ENCODE assay signal across 19 cellular contexts in the genomic region with DNA sequence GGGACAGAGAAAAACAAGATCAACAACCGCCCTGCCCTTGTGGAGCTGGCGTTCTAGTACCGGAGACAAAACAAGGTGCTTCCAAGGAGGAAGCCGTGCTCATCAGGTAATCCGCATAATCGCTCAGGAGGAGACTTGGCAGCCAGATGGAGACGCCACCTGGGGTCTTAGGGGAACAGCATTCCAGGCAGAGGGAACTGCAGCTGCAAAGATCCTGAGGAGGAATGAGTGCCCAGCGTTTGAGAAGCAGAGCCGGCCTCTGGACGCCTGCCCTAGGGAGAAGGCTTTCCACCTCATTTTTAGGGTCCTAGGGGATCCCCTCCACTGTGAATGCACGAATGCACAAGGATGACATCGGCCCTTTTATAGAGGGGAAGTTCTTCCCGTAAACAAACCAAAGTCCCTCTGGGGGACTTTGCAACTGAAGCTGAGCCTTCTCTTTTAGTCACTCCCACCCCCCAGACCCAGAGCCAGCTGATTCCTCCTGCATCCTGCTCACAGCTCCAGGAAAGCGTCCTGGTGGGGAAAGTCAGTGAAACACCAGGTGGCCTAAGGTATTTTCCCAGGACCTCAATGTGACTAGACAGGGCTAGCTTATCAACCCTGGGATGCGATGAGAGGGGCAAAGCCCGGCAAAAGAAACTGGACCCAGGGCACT. TPM values are rescaled to one million over a fixed set of nuclear protein-coding genes. Genes with fewer than 3 reads are reported as not detected.
DNase-seq lines count a peak whose midpoint lies in the region; ATAC-seq and TF ChIP-seq lines count a peak whose summit lies in the region.
"Had no signal": no experiment of that assay in that cellular context is flagged by ENCODE, and none has a peak within 500 bp of the region (broad histone marks: within the 10 kb centered on the region; RNA-seq: fewer than 3 reads in every experiment).

No MANE protein-coding gene starts in this region.

- peak overlapping the region; percentile 57; the same call in 1 of the 2 replicates for H3K4me2 ChIP-seq in GM23338
- peak overlapping the region; percentile 36 for H3K4me2 ChIP-seq in hepatocyte
- peak overlapping the region; percentile 67 for H3K4me2 ChIP-seq in skeletal muscle satellite cell (ENCODE audit: low read length)

- peak; percentile 63 for ATAC-seq in GM23338
- ATAC-seq in GM21717 (IDR thresholded peaks at IDR 0.05; ENCODE audit: unreplicated experiment), result no peak

- H3K36me3 ChIP-seq in GM23338 (ENCODE audit: insufficient read depth) (no peaks in the 10 kb centered on the region), NT2/D1 (ENCODE audit: insufficient read depth, insufficient read length, low read length) (no peaks in the 10 kb centered on the region), hepatocyte (replicated peaks; ENCODE audit: insufficient read depth, low read depth) (no peaks in the 10 kb centered on the region), skeletal muscle satellite cell (ENCODE audit: insufficient read depth, low read length) (no peaks in the 10 kb centered on the region)
- H3K36me3 ChIP-seq: brain microvascular endothelial cell had no signal

- peak overlapping the region; percentile 32 for H3K9ac ChIP-seq in NT2/D1 (ENCODE audit: insufficient read length, low read depth)
- peak overlapping the region; percentile 47 for H3K9ac ChIP-seq in skeletal muscle satellite cell (ENCODE audit: low read depth, low read length)
- H3K9ac ChIP-seq: parathyroid adenoma had no signal

- in situ Hi-C loops in KBM-7 (cut with MboI; ENCODE audit: low pct_unique_long_range_greater_than_20kb, low sequenced_read_pairs), result no loop called here

- no peaks in the 10 kb centered on the region for H3K9me3 Mint-ChIP-seq in GM23338

- H3K4me3 ChIP-seq in GM23338, result no peak overlapping the region
- H3K4me3 ChIP-seq in NT2/D1 (ENCODE audit: insufficient read length, low read depth), result no peak overlapping the region
- H3K4me3 ChIP-seq in hepatocyte, result no peak overlapping the region
- peak overlapping the region; percentile 22 for H3K4me3 ChIP-seq in skeletal muscle satellite cell (ENCODE audit: low read length)

- H4K20me1 ChIP-seq in GM23338 (replicated peaks; ENCODE audit: insufficient read depth) (no peaks in the 10 kb centered on the region), hepatocyte (ENCODE audit: insufficient read depth, poor library complexity, severe bottlenecking) (no peaks in the 10 kb centered on the region)

- H3K79me2 ChIP-seq in GM23338 (replicated peaks; ENCODE audit: insufficient read depth) (no peaks in the 10 kb centered on the region), hepatocyte (no peaks in the 10 kb centered on the region)
- H3K79me2 ChIP-seq: parathyroid adenoma had no signal

- H3K27ac ChIP-seq in GM23338 (ENCODE audit: low read depth) (0 out of 2 replicates have a peak overlapping the region, but pooled peaks have one; percentile 26), hepatocyte (peak overlapping the region; percentile 95)
- H3K27ac ChIP-seq: brain microvascular endothelial cell, parathyroid adenoma had no signal

- H3K27ac Mint-ChIP-seq in GM23338, result peak overlapping the region; percentile 79

- peak; percentile 69 for DNase-seq in GM23338 (ENCODE audit: low spot score)
- no peak for DNase-seq in NT2/D1 (ENCODE audit: low read depth, low spot score)
- DNase-seq in hepatocyte (ENCODE audit: low spot score), result peak; percentile 56
- no peak for DNase-seq in SW 1271 (lab: John Stamatoyannopoulos, UW)
- no peak for DNase-seq in KBM-7
- no peak for DNase-seq in stimulated activated CD4-positive, alpha-beta T cell treated with anti-CD3 and anti-CD28 coated beads, Interleukin-15, amount 100 ng/mL, for 24 hours
- DNase-seq: activated CD8-positive, alpha-beta memory T cell treated with anti-CD3 and anti-CD28 coated beads for 24 hours; activated gamma-delta T cell treated with Interleukin-2 at 50 U/mL for 16 hours; effector memory CD4-positive, alpha-beta T cell; RPMI8226; stimulated activated CD8-positive, alpha-beta memory T cell treated with anti-CD3 and anti-CD28 coated beads, Interleukin-4, amount 100 ng/mL, for 48 hours had no signal

- no peaks in the 10 kb centered on the region for H3F3A ChIP-seq in GM23338 (replicated peaks; ENCODE audit: low read depth)

- H3K4me3 Mint-ChIP-seq in GM23338, result peak overlapping the region; percentile 42; the same call in 2 of the 3 replicates

- H3K27me3 Mint-ChIP-seq in GM23338 (ENCODE audit: insufficient read depth, low read depth, poor library complexity), result peaks cover 4% of the 10 kb centered on the region

- no peaks in the 10 kb centered on the region for H3K36me3 Mint-ChIP-seq in GM23338 (ENCODE audit: low read depth)

- H3K4me1 ChIP-seq in GM23338 (ENCODE audit: insufficient read depth) (peaks cover 18% of the 10 kb centered on the region), NT2/D1 (ENCODE audit: insufficient read depth, insufficient read length) (peaks cover 16% of the 10 kb centered on the region), hepatocyte (ENCODE audit: insufficient read depth) (peaks cover 39% of the 10 kb centered on the region), skeletal muscle satellite cell (ENCODE audit: control insufficient read depth, insufficient read depth, low read length) (peaks cover 63% of the 10 kb centered on the region)

- H2AFZ ChIP-seq in GM23338 (no peak overlapping the region), hepatocyte (no peak overlapping the region)

- H3K4me1 Mint-ChIP-seq in GM23338, result peaks cover 31% of the 10 kb centered on the region

- WGBS in hepatocyte (ENCODE audit: low lambda C conversion rate, missing lambda C conversion rate), result 60% methylated on average over 16 of the region's 16 CpGs

- H3K9me3 ChIP-seq in NT2/D1 (ENCODE audit: insufficient read depth, low read length), result no peaks in the 10 kb centered on the region
- H3K9me3 ChIP-seq in hepatocyte (ENCODE audit: low read depth), result no peaks in the 10 kb centered on the region
- no peaks in the 10 kb centered on the region for H3K9me3 ChIP-seq in skeletal muscle satellite cell (replicated peaks; ENCODE audit: low read length)

- H3K9me2 ChIP-seq in GM23338 (ENCODE audit: insufficient read depth) (no peaks in the 10 kb centered on the region), hepatocyte (replicated peaks; ENCODE audit: insufficient read depth) (no peaks in the 10 kb centered on the region)

- TF ChIP-seq CTCF in GM23338 (conservative IDR thresholded peaks at IDR 0.05; ENCODE audit: low read depth in 2 of 2) (no peak), hepatocyte (IDR thresholded peaks at IDR 0.05; ENCODE audit: poor library complexity) (no peak)

- no peaks in the 10 kb centered on the region for H3K27me3 ChIP-seq in GM23338 (ENCODE audit: insufficient read depth)
- H3K27me3 ChIP-seq in NT2/D1 (ENCODE audit: insufficient read depth, insufficient read length), result no peaks in the 10 kb centered on the region
- no peaks in the 10 kb centered on the region for H3K27me3 ChIP-seq in hepatocyte
- no peaks in the 10 kb centered on the region for H3K27me3 ChIP-seq in skeletal muscle satellite cell (ENCODE audit: control insufficient read depth, insufficient read depth, low read length)
- H3K27me3 ChIP-seq: brain microvascular endothelial cell had no signal

TF ChIP-seq in GM23338, 12 proteins besides CTCF, POLR2A, EP300 and RAD21 (continues in another document):
- TF ChIP-seq POLR2AphosphoS5 (IDR thresholded peaks at IDR 0.05; ENCODE audit: low read depth) (no peak), EZH2phosphoT487 (IDR thresholded peaks at IDR 0.05; ENCODE audit: unreplicated experiment) (no peak), JUNB (IDR thresholded peaks at IDR 0.05; ENCODE audit: unreplicated experiment) (no peak), ZNF331 (CRISPR knock-in tag; IDR thresholded peaks at IDR 0.05; ENCODE audit: low read depth) (no peak)

RNA-seq across cellular contexts. Expression of a gene that starts 13.2 kb away (rescaled TPM):
- total RNA-seq in GM23338 (2014; rRNA removed; shearing (Covaris generic)), result 84.6 and 113 TPM in 2 replicates
- polyA plus RNA-seq in GM23338 (2016; fragmentation: Nextera tagmentation; extraction: Ambion mirVana) (36.5 and 39.3 TPM in 2 replicates), hepatocyte (91.7 and 123 TPM in 2 replicates)
- total RNA-seq in hepatocyte, result 80.1 and 202 TPM in 2 replicates
- total RNA-seq in skeletal muscle satellite cell (2012; rRNA removed), result 86.2 and 103 TPM in 2 replicates

RNA-seq across cellular contexts. Expression of a gene that starts 57.1 kb away (rescaled TPM):
- not detected in 2 replicates for total RNA-seq in GM23338 (2014; rRNA removed; shearing (Covaris generic))
- polyA plus RNA-seq in GM23338 (2016; fragmentation: Nextera tagmentation; extraction: Ambion mirVana) (0.16 and 0.24 TPM in 2 replicates), hepatocyte (not detected in 2 replicates)
- not detected in 2 replicates for total RNA-seq in hepatocyte
- total RNA-seq in skeletal muscle satellite cell (2012; rRNA removed), result not detected in 2 replicates
- total RNA-seq: H4, left ventricle myocardium superior, NCI-H460 had no signal
- polyA plus RNA-seq: BJ had no signal

Comparison
In these comparisons a context has a peak if more than half of its experiments do, and no peak if none do; other contexts are left out.
1. DNase-seq: peak in GM23338 (single experiment) and hepatocyte (single experiment); none in NT2/D1 (single experiment), SW 1271 (0 of 2), KBM-7 (single experiment) and stimulated activated CD4-positive, alpha-beta T cell treated with anti-CD3 and anti-CD28 coated beads, Interleukin-15, amount 100 ng/mL, for 24 hours (single experiment).
2. Peak in every context shown above with its lines, with median percentiles within 50 percentile points of each other: H3K4me2 ChIP-seq.